In genomic region chr21:38960251-38960650, GRCh38 we compare ENCODE assay signal across 21 cellular contexts.
DNase-seq lines count a peak whose midpoint lies in the region; ATAC-seq, FAIRE-seq and TF ChIP-seq lines count a peak whose summit lies in the region.
"Had no signal": no experiment of that assay in that cellular context is flagged by ENCODE, and none has a peak within 500 bp of the region (broad histone marks: within the 10 kb centered on the region; RNA-seq: fewer than 3 reads in every experiment).

No MANE protein-coding gene starts in this region.

- H2BK12ac ChIP-seq in trophoblast cell (ENCODE audit: low read length), result no peak overlapping the region

- H3K4me1 ChIP-seq in Caco-2, result peaks cover 52% of the 10 kb centered on the region
- H3K4me1 ChIP-seq in Peyer's patch, result peaks cover 0 to 38% (median 2%) of the 10 kb centered on the region in 4 donors
- peaks cover 70% of the 10 kb centered on the region for H3K4me1 ChIP-seq in HepG2 (ENCODE audit: insufficient read depth, low read length)
- peaks cover 23 to 27% of the 10 kb centered on the region in 2 experiments for H3K4me1 ChIP-seq in trophoblast cell (ENCODE audit: control insufficient read depth in 1 of 2, insufficient read depth in 2 of 2, low read length in 2 of 2)

- H3K4me2 ChIP-seq in HepG2 (ENCODE audit: low read depth, low read length), result no peak overlapping the region
- no peak overlapping the region for H3K4me2 ChIP-seq in trophoblast cell (ENCODE audit: low read length)

- POLR2A ChIA-PET in Caco-2 (lab: Charles Lee), result no interaction called here
- POLR2A ChIA-PET in HepG2 (lab: Yijun Ruan, JAX), result interaction anchor here (1.2 kb wide), 1 partner anchor 136 kb away, joined by 5 read pairs; no protein-coding TSS in a partner anchor
- POLR2A ChIA-PET in MCF 10A (lab: Yijun Ruan, JAX), result interaction anchor here (0.6 to 2.4 kb wide), 4 partner anchors 14 to 47 kb away, joined by 3 to 6 read pairs (median 5); no protein-coding TSS in a partner anchor

- no peak overlapping the region for H2AK5ac ChIP-seq in trophoblast cell (ENCODE audit: low read length)

- ATAC-seq in HepG2, result no peak
- no peak for ATAC-seq in GM18907 (IDR thresholded peaks at IDR 0.05; ENCODE audit: unreplicated experiment)

- H2BK120ac ChIP-seq in trophoblast cell (ENCODE audit: insufficient read depth, low read length, poor library complexity), result no peak overlapping the region

- TF ChIP-seq RAD21 in HepG2 (CRISPR knock-in tag; IDR thresholded peaks at IDR 0.05), result no peak

- in situ Hi-C loops in HepG2 (cut with HindIII; ENCODE audit: extremely low pct_ligation_motif_present, low pct_unique_long_range_greater_than_20kb), result no loop called here

- H3K4me3 Mint-ChIP-seq in Caco-2 (ENCODE audit: unreplicated experiment), result no peak overlapping the region
- no peak overlapping the region for H3K4me3 Mint-ChIP-seq in MCF 10A (ENCODE audit: unreplicated experiment)
- H3K4me3 Mint-ChIP-seq: B cell; CD4-positive, alpha-beta T cell had no signal

- intact Hi-C loops in Caco-2 (cut with micrococcal nuclease; ENCODE audit: unreplicated experiment) (no loop called here), HepG2 (cut with micrococcal nuclease; ENCODE audit: unreplicated experiment) (no loop called here), MCF 10A (cut with micrococcal nuclease) (no loop called here)

- no peak for FAIRE-seq in HepG2 (lab: Jason Lieb, UNC)
- FAIRE-seq: G401.6, GM12892, H54, RCC 7860 had no signal

- WGBS in HepG2 (ENCODE audit: low lambda C conversion rate), result 92% methylated on average over 2 of the region's 2 CpGs
- WGBS in trophoblast cell (ENCODE audit: extremely low coverage, insufficient coverage, insufficient read length), result no CpG with 5 or more reads among the region's 2 CpGs

- H3K79me2 ChIP-seq in HepG2 (ENCODE audit: insufficient read depth, low read length) (no peaks in the 10 kb centered on the region), trophoblast cell (ENCODE audit: control insufficient read depth, insufficient read depth, low read length, poor library complexity) (no peaks in the 10 kb centered on the region)

- H4K12ac ChIP-seq in trophoblast cell (ENCODE audit: low read depth, low read length), result no peak overlapping the region

- TF ChIP-seq EP300 in HepG2 (IDR thresholded peaks at IDR 0.05; ENCODE audit: low read depth in 2 of 2, low read length in 2 of 2), result no peak
- TF ChIP-seq EP300 in HepG2 (CRISPR knock-in tag; IDR thresholded peaks at IDR 0.05; ENCODE audit: borderline replicate concordance), result no peak

- no peak overlapping the region for H3K14ac ChIP-seq in trophoblast cell (ENCODE audit: low read length)

- no peak overlapping the region for H4K8ac ChIP-seq in trophoblast cell (ENCODE audit: low read depth, low read length)

- no peak for DNase-seq in Caco-2
- DNase-seq in Peyer's patch, result no peak
- DNase-seq in HepG2 (ENCODE audit: low spot score), result no peak
- DNase-seq in trophoblast cell, result no peak
- DNase-seq in MCF 10A (ENCODE audit: unreplicated experiment), result no peak
- no peak for DNase-seq in AG20443 (ENCODE audit: low spot score)
- no peak for DNase-seq in NCI-H2107 treated with DMSO at 0.1 percent for 48 hours (lab: John Stamatoyannopoulos, UW; ENCODE audit: unreplicated experiment)
- DNase-seq: ACHN; CD4-positive, alpha-beta T cell; DMS79; Karpas-422; NCI-H1105 treated with DMSO at 0.1 percent for 48 hours; NCI-H1930; NCI-H510A treated with DMSO at 0.1 percent for 48 hours; SIG-M5 had no signal

- H3K4me1 Mint-ChIP-seq in Caco-2 (ENCODE audit: low read depth, unreplicated experiment), result peaks cover 27% of the 10 kb centered on the region
- peaks cover 26% of the 10 kb centered on the region for H3K4me1 Mint-ChIP-seq in MCF 10A (ENCODE audit: insufficient read depth, unreplicated experiment)
- H3K4me1 Mint-ChIP-seq: B cell had no signal

- BruUV-seq in Caco-2 (replicated peaks; lab: Mats Ljungman, UMichigan), result no TSS peak
- no TSS peak for BruUV-seq in HepG2 (replicated peaks; lab: Mats Ljungman, UMichigan)
- BruUV-seq in MCF 10A (replicated peaks; lab: Mats Ljungman, UMichigan), result no TSS peak

- H3K9me3 ChIP-seq in Caco-2 (peaks cover 9% of the 10 kb centered on the region; the same call in 1 of the 2 replicates), Peyer's patch (no peaks in the 10 kb centered on the region), HepG2 (ENCODE audit: low read length) (peaks cover 6% of the 10 kb centered on the region; the same call in 1 of the 2 replicates), trophoblast cell (ENCODE audit: insufficient read depth, low read depth, low read length) (peaks cover 6% of the 10 kb centered on the region)

- peaks cover 9% of the 10 kb centered on the region for H3K79me1 ChIP-seq in trophoblast cell (ENCODE audit: low read length)

- no peak overlapping the region for H3K18ac ChIP-seq in trophoblast cell (ENCODE audit: low read length)

- no peak overlapping the region for H3K23ac ChIP-seq in trophoblast cell (ENCODE audit: low read length)

- TF ChIP-seq POLR2A in Peyer's patch (IDR thresholded peaks at IDR 0.05), result no peak
- no peak for TF ChIP-seq POLR2A in HepG2 (IDR thresholded peaks at IDR 0.05; ENCODE audit: insufficient read depth in 1 of 2, low read depth in 2 of 2, low read length in 2 of 2)

- no peak overlapping the region for H3K9ac ChIP-seq in HepG2 (ENCODE audit: insufficient read depth, low read depth, low read length)
- no peak overlapping the region for H3K9ac ChIP-seq in trophoblast cell (ENCODE audit: low read length)

- H3K27me3 ChIP-seq in Caco-2 (replicated peaks; ENCODE audit: control insufficient read depth, insufficient read depth, low read length) (no peaks in the 10 kb centered on the region), Peyer's patch (no peaks in the 10 kb centered on the region), HepG2 (ENCODE audit: control insufficient read depth in 1 of 2, insufficient read depth in 2 of 2, low read length in 2 of 2) (no peaks in the 10 kb centered on the region), trophoblast cell (ENCODE audit: insufficient read depth, low read length) (no peaks in the 10 kb centered on the region)

- no peaks in the 10 kb centered on the region for H3K36me3 ChIP-seq in Caco-2 (ENCODE audit: control insufficient read depth, insufficient read depth, low read length)
- no peaks in the 10 kb centered on the region for H3K36me3 ChIP-seq in Peyer's patch
- no peaks in the 10 kb centered on the region for H3K36me3 ChIP-seq in HepG2 (replicated peaks in 1 of 2; ENCODE audit: control insufficient read depth in 1 of 2, insufficient read depth in 2 of 2, low read length in 2 of 2)
- H3K36me3 ChIP-seq in trophoblast cell (ENCODE audit: control insufficient read depth in 1 of 2, insufficient read depth in 2 of 2, low read length in 2 of 2), result no peaks in the 10 kb centered on the region

- H3K36me3 Mint-ChIP-seq in Caco-2 (ENCODE audit: insufficient read depth, unreplicated experiment), result peaks cover 12% of the 10 kb centered on the region
- H3K36me3 Mint-ChIP-seq in MCF 10A (ENCODE audit: insufficient read depth, unreplicated experiment), result peaks cover 6% of the 10 kb centered on the region

- H2AFZ ChIP-seq in HepG2 (ENCODE audit: low read length), result no peak overlapping the region
- no peak overlapping the region for H2AFZ ChIP-seq in trophoblast cell (ENCODE audit: insufficient read depth, low read length, poor library complexity)

- no peak overlapping the region for H2BK5ac ChIP-seq in trophoblast cell (ENCODE audit: low read depth, low read length, poor library complexity)

- H3K4ac ChIP-seq in trophoblast cell (ENCODE audit: low read depth, low read length), result no peak overlapping the region

- H4K20me1 ChIP-seq in HepG2 (ENCODE audit: insufficient read depth, low read length), result no peaks in the 10 kb centered on the region

- H3K9me3 Mint-ChIP-seq in Caco-2 (ENCODE audit: unreplicated experiment), result peaks cover 19% of the 10 kb centered on the region
- peaks cover 17% of the 10 kb centered on the region for H3K9me3 Mint-ChIP-seq in MCF 10A (ENCODE audit: unreplicated experiment)
- H3K9me3 Mint-ChIP-seq: CD4-positive, alpha-beta T cell had no signal

- no peaks in the 10 kb centered on the region for H3K27me3 Mint-ChIP-seq in Caco-2 (ENCODE audit: insufficient read depth, unreplicated experiment)
- H3K27me3 Mint-ChIP-seq in MCF 10A (ENCODE audit: insufficient read depth, unreplicated experiment), result no peaks in the 10 kb centered on the region
- H3K27me3 Mint-ChIP-seq: CD4-positive, alpha-beta T cell had no signal

- CTCF ChIA-PET in Caco-2 (lab: Charles Lee), result no interaction called here
- CTCF ChIA-PET in HepG2 (lab: Yijun Ruan, JAX; ENCODE audit: low intra/inter-chr PET ratio, low total read pairs), result no interaction called here
- CTCF ChIA-PET in MCF 10A (lab: Yijun Ruan, JAX), result interaction anchor here (0.6 to 1.2 kb wide), 3 partner anchors 13 to 465 kb away, joined by 3 read pairs; no protein-coding TSS in a partner anchor

- peak overlapping the region in 3 of 4 donors; percentile 0 to 84 (median 76) for H3K27ac ChIP-seq in Peyer's patch
- no peak overlapping the region for H3K27ac ChIP-seq in HepG2 (ENCODE audit: extremely low read length, insufficient read depth, low read length)
- peak overlapping the region; percentile 41 for H3K27ac ChIP-seq in trophoblast cell (ENCODE audit: low read depth, low read length)

- TF ChIP-seq CTCF in Caco-2 (IDR thresholded peaks at IDR 0.05; ENCODE audit: insufficient read depth in 1 of 2, low read depth in 1 of 2, low read length in 1 of 2, severe bottlenecking in 1 of 2, unreplicated experiment in 1 of 2) (no peak), Peyer's patch (IDR thresholded peaks at IDR 0.05) (no peak), HepG2 (CRISPR knock-in tag; IDR thresholded peaks at IDR 0.05) (no peak), MCF 10A (IDR thresholded peaks at IDR 0.05; ENCODE audit: unreplicated experiment) (no peak)

- H3K27ac Mint-ChIP-seq in Caco-2 (ENCODE audit: unreplicated experiment), result peak overlapping the region; percentile 81
- no peak overlapping the region for H3K27ac Mint-ChIP-seq in MCF 10A (ENCODE audit: low read depth, unreplicated experiment)
- H3K27ac Mint-ChIP-seq: B cell; CD4-positive, alpha-beta T cell had no signal

- H4K91ac ChIP-seq in trophoblast cell (ENCODE audit: low read depth, low read length), result no peak overlapping the region

- H3K4me3 ChIP-seq in Caco-2 (ENCODE audit: low read depth, low read length) (no peak overlapping the region), Peyer's patch (no peak overlapping the region), HepG2 (replicated peaks in 1 of 3; ENCODE audit: insufficient read depth in 1 of 3, low read depth in 2 of 3, low read length in 3 of 3) (no peak overlapping the region), trophoblast cell (ENCODE audit: low read depth, low read length) (no peak overlapping the region)

TF ChIP-seq in HepG2, 621 proteins besides CTCF, POLR2A, EP300 and RAD21 (continues in another document):
- TF ChIP-seq BATF2 (CRISPR knock-in tag; IDR thresholded peaks at IDR 0.05) (no peak), ZNF614 (CRISPR knock-in tag; IDR thresholded peaks at IDR 0.05; ENCODE audit: borderline replicate concordance) (no peak), CBX1 (IDR thresholded peaks at IDR 0.05; ENCODE audit: low read depth) (no peak)
